ENCODE assay signal across 15 cellular contexts in genomic region chr3:66431494-66431893, GRCh38.
DNase-seq lines count a peak whose midpoint lies in the region; ATAC-seq and TF ChIP-seq lines count a peak whose summit lies in the region.
"Had no signal": no experiment of that assay in that cellular context is flagged by ENCODE, and none has a peak within 500 bp of the region (broad histone marks: within the 10 kb centered on the region; RNA-seq: fewer than 3 reads in every experiment).

No MANE protein-coding gene starts in this region.

- H3K27ac ChIP-seq in left ventricle myocardium inferior (replicated peaks) (peak overlapping the region; percentile 61), heart right ventricle (peak overlapping the region in 4 of 10 donors; percentile 12 to 47 (median 26)), body of pancreas (peak overlapping the region; percentile 21 to 85 (median 77)), transverse colon (peak overlapping the region in 3 of 4 donors; percentile 26 to 87 (median 76))
- H3K27ac ChIP-seq: A549, tibial artery had no signal

- no peaks in the 10 kb centered on the region for H3K27me3 ChIP-seq in left ventricle myocardium inferior (ENCODE audit: low read depth)
- no peaks in the 10 kb centered on the region for H3K27me3 ChIP-seq in heart right ventricle
- H3K27me3 ChIP-seq in body of pancreas = no peaks in the 10 kb centered on the region
- no peaks in the 10 kb centered on the region for H3K27me3 ChIP-seq in transverse colon
- H3K27me3 ChIP-seq: tibial artery had no signal

- DNase-seq in left ventricle myocardium inferior (no peak), heart right ventricle (no peak), body of pancreas (no peak), hepatic stellate cell (ENCODE audit: low spot score) (peak; percentile 48), transverse colon (no peak), iPS-NIHi11 (ENCODE audit: low spot score) (no peak), activated gamma-delta T cell (lab: John Stamatoyannopoulos, UW) (no peak)
- DNase-seq: activated CD8-positive, alpha-beta memory T cell treated with anti-CD3 and anti-CD28 coated beads, Interleukin-2, amount 50 U/mL, for 4 hours; activated naive CD8-positive, alpha-beta T cell treated with anti-CD3 and anti-CD28 coated beads, Interleukin-2, amount 50 U/mL, for 24 hours; naive thymus-derived CD8-positive, alpha-beta T cell; SHP77 had no signal

- TF ChIP-seq POLR2A in body of pancreas (IDR thresholded peaks at IDR 0.05) (no peak), transverse colon (IDR thresholded peaks at IDR 0.05) (no peak)

- no peak overlapping the region for H3K4me3 ChIP-seq in left ventricle myocardium inferior
- no peak overlapping the region for H3K4me3 ChIP-seq in heart right ventricle
- no peak overlapping the region for H3K4me3 ChIP-seq in body of pancreas
- no peak overlapping the region for H3K4me3 ChIP-seq in transverse colon
- H3K4me3 ChIP-seq: A549, K562, tibial artery had no signal

- intact Hi-C loops in left ventricle myocardium inferior (cut with micrococcal nuclease) (no loop called here), heart right ventricle (cut with DNase I) (no loop called here), body of pancreas (cut with DNase I) (no loop called here), transverse colon (cut with DNase I; ENCODE audit: low total_unique reads) (loop anchor here (2.0 kb wide), 1 partner anchor 65 kb away; no protein-coding TSS in a partner anchor)

- in situ Hi-C loops in transverse colon (cut with MboI; ENCODE audit: low pct_ligation_motif_present in 1 of 4, low pct_unique_long_range_greater_than_20kb in 1 of 4, low sequenced_read_pairs in 3 of 4) = no loop called here

- no peaks in the 10 kb centered on the region for H3K9me3 ChIP-seq in left ventricle myocardium inferior (replicated peaks)
- no peaks in the 10 kb centered on the region for H3K9me3 ChIP-seq in heart right ventricle
- no peaks in the 10 kb centered on the region for H3K9me3 ChIP-seq in body of pancreas
- no peaks in the 10 kb centered on the region for H3K9me3 ChIP-seq in transverse colon
- H3K9me3 ChIP-seq: A549, tibial artery had no signal

- 85 to 91% methylated on average over 3 of the region's 3 CpGs for WGBS in heart right ventricle, 2 donors
- WGBS in body of pancreas, 2 donors = 81 to 96% methylated on average over 3 of the region's 3 CpGs
- WGBS in transverse colon (ENCODE audit: low coverage in 1 of 2), 2 donors = 88% methylated on average over 3 of the region's 3 CpGs; no CpG with 5 or more reads in 1 of the 2 donors

- peaks cover 92% of the 10 kb centered on the region for H3K4me1 ChIP-seq in left ventricle myocardium inferior
- peaks cover 24 to 97% (median 77%) of the 10 kb centered on the region in 9 donors for H3K4me1 ChIP-seq in heart right ventricle
- peaks cover 85% of the 10 kb centered on the region for H3K4me1 ChIP-seq in body of pancreas
- peaks cover 3 to 50% (median 30%) of the 10 kb centered on the region in 4 donors for H3K4me1 ChIP-seq in transverse colon

- TF ChIP-seq EP300 in transverse colon (IDR thresholded peaks at IDR 0.05; ENCODE audit: low read depth) = no peak

- no peak for ATAC-seq in heart right ventricle
- ATAC-seq in body of pancreas = no peak
- no peak for ATAC-seq in GM21381 (IDR thresholded peaks at IDR 0.05; ENCODE audit: unreplicated experiment)
- ATAC-seq: A549; activated naive CD8-positive, alpha-beta T cell treated with anti-CD3 and anti-CD28 coated beads, Interleukin-2, amount 50 U/mL, for 24 hours; K562; naive thymus-derived CD8-positive, alpha-beta T cell had no signal

- H3K36me3 ChIP-seq in left ventricle myocardium inferior (no peaks in the 10 kb centered on the region), heart right ventricle (no peaks in the 10 kb centered on the region), body of pancreas (replicated peaks in 1 of 2; ENCODE audit: insufficient read depth in 1 of 2, low read depth in 2 of 2) (no peaks in the 10 kb centered on the region), transverse colon (no peaks in the 10 kb centered on the region)

- TF ChIP-seq CTCF in left ventricle myocardium inferior (IDR thresholded peaks at IDR 0.05; ENCODE audit: borderline replicate concordance) (no peak), heart right ventricle (IDR thresholded peaks at IDR 0.05) (no peak), body of pancreas (IDR thresholded peaks at IDR 0.05) (no peak), transverse colon (IDR thresholded peaks at IDR 0.05) (no peak)
